In genomic region chr11:31757245-31757835, GRCh38 we compare ENCODE assay signal across 1 cellular context.
TF ChIP-seq lines count a peak whose summit lies in the region.

No MANE protein-coding gene starts in this region.

TF ChIP-seq in H1, 55 proteins besides CTCF, POLR2A, EP300 and RAD21 (continued from another document):
- TF ChIP-seq CHD7 (IDR thresholded peaks at IDR 0.05; ENCODE audit: insufficient replicate concordance, low read length) (no peak), POLR2AphosphoS5 (IDR thresholded peaks at IDR 0.05; ENCODE audit: low read depth, low read length) (no peak), JUN (IDR thresholded peaks at IDR 0.05; ENCODE audit: low read depth, low read length) (no peak), YY1 (IDR thresholded peaks at IDR 0.05; ENCODE audit: low read depth, low read length) (no peak)
